8 cellular contexts compared by ENCODE assay signal in genomic region chr7:152674860-152675760, GRCh38. TPM values are rescaled to one million over a fixed set of nuclear protein-coding genes. Genes with fewer than 3 reads are reported as not detected.
A peak's percentile ranks its signal among the peaks of the same experiment; 100 is the strongest.
DNase-seq lines count a peak whose midpoint lies in the region; ATAC-seq, FAIRE-seq and TF ChIP-seq lines count a peak whose summit lies in the region.

No MANE protein-coding gene starts in this region.

- H3K9ac ChIP-seq in mammary epithelial cell (ENCODE audit: insufficient read depth, low read length) = peak overlapping the region; percentile 85

- intact Hi-C loops in mammary epithelial cell (cut with micrococcal nuclease) (loop anchor here (5.0 to 10.0 kb wide), 3 partner anchors 210 to 330 kb away; partner anchors contain the start of gene KMT2C), mucosa of descending colon (cut with DNase I, micrococcal nuclease) (no loop called here)

- no peak for FAIRE-seq in HTR-8/SVneo (lab: Jason Lieb, UNC)

- peak overlapping the region; percentile 71 for H3K4me2 ChIP-seq in mammary epithelial cell (ENCODE audit: insufficient read depth, low read depth, low read length)

- in situ Hi-C loops in Caki2 (cut with HindIII; ENCODE audit: low pct_unique_long_range_greater_than_20kb, low sequenced_read_pairs) = no loop called here
- in situ Hi-C loops in mammary epithelial cell (cut with MboI; ENCODE audit: low sequenced_read_pairs in 2 of 2) = no loop called here

- H3K4me1 ChIP-seq in mammary epithelial cell (ENCODE audit: insufficient read depth, low read length) (peaks cover 5% of the 10 kb centered on the region), mucosa of descending colon (ENCODE audit: low read depth) (peaks cover 6% of the 10 kb centered on the region)

- BruUV-seq in mammary epithelial cell (replicated peaks; lab: Mats Ljungman, UMichigan) = TSS peak; percentile 59

- peak overlapping the region; percentile 97 for H2AFZ ChIP-seq in mammary epithelial cell (ENCODE audit: low read depth, low read length)

- dilution Hi-C loops in mammary epithelial cell (cut with HindIII; ENCODE audit: low sequenced_read_pairs) = no loop called here

- H3K4me3 ChIP-seq in mammary epithelial cell (replicated peaks in 1 of 3; ENCODE audit: insufficient read depth in 1 of 3, low read depth in 2 of 3, low read length in 3 of 3) (peak overlapping the region; percentile 72 to 100 (median 94)), mucosa of descending colon (no peak overlapping the region)

- peak; percentile 38 for ATAC-seq in GM19395 (IDR thresholded peaks at IDR 0.05; ENCODE audit: unreplicated experiment)
- ATAC-seq in mucosa of descending colon = peak; percentile 19
- ATAC-seq in HG02763 (IDR thresholded peaks at IDR 0.05; ENCODE audit: unreplicated experiment) = no peak

- 16% methylated on average over 16 of the region's 16 CpGs for WGBS in mammary epithelial cell (ENCODE audit: low coverage, missing lambda C conversion rate)

- TF ChIP-seq CTCF in mammary epithelial cell (conservative IDR thresholded peaks at IDR 0.05 in 1 of 2, IDR thresholded peaks at IDR 0.05 in 1 of 2; ENCODE audit: extremely low read depth in 1 of 2, insufficient read depth in 1 of 2, low read depth in 1 of 2, low read length in 2 of 2) = no peak
- TF ChIP-seq CTCF in mucosa of descending colon (IDR thresholded peaks at IDR 0.05) = no peak

- no peaks in the 10 kb centered on the region for H4K20me1 ChIP-seq in mammary epithelial cell (ENCODE audit: insufficient read depth, low read length)

- H3K9me3 ChIP-seq in mammary epithelial cell (replicated peaks; ENCODE audit: insufficient read depth, low read length) (no peaks in the 10 kb centered on the region), mucosa of descending colon (no peaks in the 10 kb centered on the region)

- peak overlapping the region; percentile 91 for H3K27ac ChIP-seq in mammary epithelial cell (ENCODE audit: insufficient read depth, low read depth, low read length)

- no peaks in the 10 kb centered on the region for H3K27me3 ChIP-seq in mammary epithelial cell (ENCODE audit: insufficient read depth, low read length)

- peaks cover 2% of the 10 kb centered on the region for H3K36me3 ChIP-seq in mammary epithelial cell (ENCODE audit: insufficient read depth, low read length)
- H3K36me3 ChIP-seq in mucosa of descending colon (ENCODE audit: low read depth) = no peaks in the 10 kb centered on the region

- DNase-seq in Caki2 (ENCODE audit: low read depth) (peak; percentile 30), HTR-8/SVneo (ENCODE audit: insufficient read length, low spot score) (peak; percentile 6), OCI-M1 (lab: John Stamatoyannopoulos, UW) (peak; percentile 53), mammary epithelial cell (peak; percentile 20), mucosa of descending colon (peak in 1 of 3 donors; percentile 4), epidermal melanocyte (ENCODE audit: insufficient read length, low spot score) (no peak)

- CTCF ChIA-PET in mammary epithelial cell (lab: Charles Lee; ENCODE audit: low non-redundant PET) = no interaction called here

- H3K79me2 ChIP-seq in mammary epithelial cell (ENCODE audit: insufficient read depth, low read length) = peaks cover 56% of the 10 kb centered on the region

RNA-seq across cellular contexts. Expression of gene XRCC2, which starts 0.8 kb away (rescaled TPM):
- total RNA-seq in Caki2 (2014; rRNA removed; shearing (Covaris generic); ENCODE audit: low replicate concordance) = 0.98 and 2.6 TPM in 2 replicates
- total RNA-seq in mammary epithelial cell (1 to 10 TPM; 1.2 to 7.6 TPM), mucosa of descending colon (1 to 10 TPM in 2 of 3 donors, under 1 TPM in 1; 0.98 to 2.5 (median 1.0) TPM)
- polyA plus RNA-seq in mammary epithelial cell = 3.7 TPM
- polyA minus RNA-seq in mammary epithelial cell = 7.4 TPM
